1 cellular context compared by ENCODE assay signal in genomic region chr17:32126325-32126724, GRCh38.
TF ChIP-seq lines count a peak whose summit lies in the region.

No MANE protein-coding gene starts in this region.

TF ChIP-seq in H1, 55 proteins besides CTCF, POLR2A, EP300 and RAD21:
- TF ChIP-seq SRF (IDR thresholded peaks at IDR 0.05; ENCODE audit: low read depth, low read length): no peak
- no peak for TF ChIP-seq EZH2 (IDR thresholded peaks at IDR 0.05; ENCODE audit: low read depth, low read length, severe bottlenecking)
- TF ChIP-seq BACH1 (IDR thresholded peaks at IDR 0.05; ENCODE audit: low read length): no peak
- no peak for TF ChIP-seq CTBP2 (IDR thresholded peaks at IDR 0.05; ENCODE audit: borderline replicate concordance, insufficient read depth, insufficient read length, low read length)
- TF ChIP-seq MAX (IDR thresholded peaks at IDR 0.05): no peak
- no peak for TF ChIP-seq GTF2F1 (IDR thresholded peaks at IDR 0.05; ENCODE audit: borderline replicate concordance, low read depth, low read length)
- TF ChIP-seq RXRA (IDR thresholded peaks at IDR 0.05; ENCODE audit: insufficient read depth, low read depth, low read length): no peak
- no peak for TF ChIP-seq KDM1A (IDR thresholded peaks at IDR 0.05; ENCODE audit: borderline replicate concordance, low read length)
- no peak for TF ChIP-seq BRCA1 (IDR thresholded peaks at IDR 0.05; ENCODE audit: low read depth, low read length)
- no peak for TF ChIP-seq ATF2 (IDR thresholded peaks at IDR 0.05; ENCODE audit: low read length)
- no peak for TF ChIP-seq JUND (IDR thresholded peaks at IDR 0.05; ENCODE audit: low read length)
- no peak for TF ChIP-seq KDM4A (IDR thresholded peaks at IDR 0.05; ENCODE audit: low read depth, low read length, severe bottlenecking)
- no peak for TF ChIP-seq E2F6 (IDR thresholded peaks at IDR 0.05)
- no peak for TF ChIP-seq CHD7 (IDR thresholded peaks at IDR 0.05; ENCODE audit: insufficient replicate concordance, low read length)
